In genomic region chr3:65894679-65895078, GRCh38 we compare ENCODE assay signal across 18 cellular contexts.
DNase-seq lines count a peak whose midpoint lies in the region; ATAC-seq and TF ChIP-seq lines count a peak whose summit lies in the region.
"Had no signal": no experiment of that assay in that cellular context is flagged by ENCODE, and none has a peak within 500 bp of the region (broad histone marks: within the 10 kb centered on the region; RNA-seq: fewer than 3 reads in every experiment).

No MANE protein-coding gene starts in this region.

- CTCF ChIA-PET in mammary epithelial cell (lab: Charles Lee; ENCODE audit: low non-redundant PET) (no interaction called here), OCI-LY7 (lab: Charles Lee; ENCODE audit: unreplicated experiment) (no interaction called here)

- in situ Hi-C loops in mammary epithelial cell (cut with MboI; ENCODE audit: low sequenced_read_pairs in 2 of 2): no loop called here

- peak; percentile 68 to 81 for ATAC-seq in right cardiac atrium
- no peak for ATAC-seq in Right ventricle myocardium inferior
- ATAC-seq in GM18519 (IDR thresholded peaks at IDR 0.05; ENCODE audit: low FRiP score, unreplicated experiment): no peak
- ATAC-seq: naive thymus-derived CD4-positive, alpha-beta T cell had no signal

- POLR2A ChIA-PET in OCI-LY7 (lab: Charles Lee): interaction anchor here (0.6 kb wide), 1 partner anchor 311 kb away, joined by 4 read pairs; no protein-coding TSS in a partner anchor

- peaks cover 2% of the 10 kb centered on the region for H3K4me1 ChIP-seq in right cardiac atrium (ENCODE audit: control insufficient read depth, insufficient read depth, low read length)
- H3K4me1 ChIP-seq in mammary epithelial cell (ENCODE audit: insufficient read depth, low read length): peaks cover 12% of the 10 kb centered on the region
- H3K4me1 ChIP-seq in hepatocyte (ENCODE audit: insufficient read depth): no peaks in the 10 kb centered on the region
- H3K4me1 ChIP-seq in OCI-LY7 (ENCODE audit: insufficient read depth, low read length, poor library complexity, severe bottlenecking): no peaks in the 10 kb centered on the region
- peaks cover 0 to 7% (median 1%) of the 10 kb centered on the region in 4 donors for H3K4me1 ChIP-seq in sigmoid colon

- no peaks in the 10 kb centered on the region for H3K27me3 ChIP-seq in right cardiac atrium (ENCODE audit: control insufficient read depth, insufficient read depth)
- no peaks in the 10 kb centered on the region for H3K27me3 ChIP-seq in mammary epithelial cell (ENCODE audit: insufficient read depth, low read length)
- no peaks in the 10 kb centered on the region for H3K27me3 ChIP-seq in hepatocyte
- H3K27me3 ChIP-seq in sigmoid colon: no peaks in the 10 kb centered on the region

- H4K20me1 ChIP-seq in mammary epithelial cell (ENCODE audit: insufficient read depth, low read length) (no peaks in the 10 kb centered on the region), hepatocyte (ENCODE audit: insufficient read depth, poor library complexity, severe bottlenecking) (peaks cover 3% of the 10 kb centered on the region), OCI-LY7 (ENCODE audit: insufficient read depth, low read length) (no peaks in the 10 kb centered on the region)

- WGBS in right cardiac atrium: 48% methylated on average over 4 of the region's 4 CpGs
- 72% methylated on average over 4 of the region's 4 CpGs for WGBS in mammary epithelial cell (ENCODE audit: low coverage, missing lambda C conversion rate)
- 87% methylated on average over 4 of the region's 4 CpGs for whole genome bisulfite sequencing in hepatocyte (ENCODE audit: low lambda C conversion rate, missing lambda C conversion rate)
- 22 to 50% methylated on average over 4 of the region's 4 CpGs for WGBS in sigmoid colon, 2 donors

- H2AFZ ChIP-seq in mammary epithelial cell (ENCODE audit: low read depth, low read length) (no peak overlapping the region), hepatocyte (no peak overlapping the region), OCI-LY7 (ENCODE audit: low read length) (no peak overlapping the region)

- H3K36me3 ChIP-seq in mammary epithelial cell (ENCODE audit: insufficient read depth, low read length) (no peaks in the 10 kb centered on the region), hepatocyte (replicated peaks; ENCODE audit: insufficient read depth, low read depth) (no peaks in the 10 kb centered on the region), OCI-LY7 (ENCODE audit: insufficient read depth, low read length) (no peaks in the 10 kb centered on the region), sigmoid colon (no peaks in the 10 kb centered on the region)
- H3K36me3 ChIP-seq: left ventricle myocardium inferior had no signal

- no peaks in the 10 kb centered on the region for H3K9me3 ChIP-seq in right cardiac atrium (ENCODE audit: control insufficient read depth, low read length)
- no peaks in the 10 kb centered on the region for H3K9me3 ChIP-seq in mammary epithelial cell (replicated peaks; ENCODE audit: insufficient read depth, low read length)
- H3K9me3 ChIP-seq in hepatocyte (ENCODE audit: low read depth): no peaks in the 10 kb centered on the region
- H3K9me3 ChIP-seq in OCI-LY7 (ENCODE audit: low read length): no peaks in the 10 kb centered on the region
- H3K9me3 ChIP-seq in sigmoid colon: no peaks in the 10 kb centered on the region
- H3K9me3 ChIP-seq: A549, left ventricle myocardium inferior had no signal

- H3K9me2 ChIP-seq in hepatocyte (replicated peaks; ENCODE audit: insufficient read depth) (no peaks in the 10 kb centered on the region), OCI-LY7 (ENCODE audit: insufficient read depth, low read length) (no peaks in the 10 kb centered on the region)

- H3K79me2 ChIP-seq in mammary epithelial cell (ENCODE audit: insufficient read depth, low read length): peaks cover 24% of the 10 kb centered on the region
- peaks cover 85% of the 10 kb centered on the region for H3K79me2 ChIP-seq in hepatocyte
- no peaks in the 10 kb centered on the region for H3K79me2 ChIP-seq in OCI-LY7 (ENCODE audit: insufficient read depth, low read depth, low read length)

- no peak overlapping the region for H3K4me2 ChIP-seq in mammary epithelial cell (ENCODE audit: insufficient read depth, low read depth, low read length)
- no peak overlapping the region for H3K4me2 ChIP-seq in hepatocyte
- no peak overlapping the region for H3K4me2 ChIP-seq in OCI-LY7 (ENCODE audit: low read length)
- H3K4me2 ChIP-seq: A549 had no signal

- BruUV-seq in mammary epithelial cell (replicated peaks; lab: Mats Ljungman, UMichigan) (no TSS peak), OCI-LY7 (replicated peaks; lab: Mats Ljungman, UMichigan) (no TSS peak)

- H3K27ac ChIP-seq in right cardiac atrium (ENCODE audit: low read length) (no peak overlapping the region), mammary epithelial cell (ENCODE audit: insufficient read depth, low read depth, low read length) (peak overlapping the region; percentile 36), hepatocyte (no peak overlapping the region), OCI-LY7 (ENCODE audit: low read depth, low read length, poor library complexity, severe bottlenecking) (no peak overlapping the region), sigmoid colon (no peak overlapping the region)
- H3K27ac ChIP-seq: A549, left ventricle myocardium inferior had no signal

- TF ChIP-seq CTCF in mammary epithelial cell (conservative IDR thresholded peaks at IDR 0.05 in 1 of 2, IDR thresholded peaks at IDR 0.05 in 1 of 2; ENCODE audit: extremely low read depth in 1 of 2, insufficient read depth in 1 of 2, low read depth in 1 of 2, low read length in 2 of 2) (no peak), hepatocyte (IDR thresholded peaks at IDR 0.05; ENCODE audit: poor library complexity) (no peak), OCI-LY7 (conservative IDR thresholded peaks at IDR 0.05; ENCODE audit: low read length) (no peak), sigmoid colon (IDR thresholded peaks at IDR 0.05) (no peak)

- no peak for TF ChIP-seq EP300 in sigmoid colon (IDR thresholded peaks at IDR 0.05)

- no peak for TF ChIP-seq POLR2A in sigmoid colon (IDR thresholded peaks at IDR 0.05)

- dilution Hi-C loops in mammary epithelial cell (cut with HindIII; ENCODE audit: low sequenced_read_pairs): no loop called here

- intact Hi-C loops in right cardiac atrium (cut with DNase I): no loop called here
- intact Hi-C loops in Right ventricle myocardium inferior (cut with DNase I): no loop called here
- intact Hi-C loops in mammary epithelial cell (cut with micrococcal nuclease): no loop called here
- intact Hi-C loops in OCI-LY7 (cut with micrococcal nuclease; ENCODE audit: unreplicated experiment): no loop called here
- intact Hi-C loops in sigmoid colon (cut with DNase I): loop anchor here (10.0 kb wide), 1 partner anchor 140 kb away; the partner anchor contains the start of gene MAGI1

- no peak for DNase-seq in right cardiac atrium
- no peak for DNase-seq in Right ventricle myocardium inferior (ENCODE audit: missing footprints)
- DNase-seq in mammary epithelial cell: peak; percentile 85
- peak; percentile 22 for DNase-seq in hepatocyte (ENCODE audit: low spot score)
- no peak for DNase-seq in OCI-LY7 (ENCODE audit: low spot score)
- no peak for DNase-seq in sigmoid colon
- no peak for DNase-seq in islet precursor cell
- DNase-seq: activated naive CD4-positive, alpha-beta T cell treated with anti-CD3 and anti-CD28 coated beads, Interleukin-2, amount 50 U/mL, for 16 hours; central memory CD4-positive, alpha-beta T cell; hippocampal formation; left ventricle myocardium inferior; naive thymus-derived CD4-positive, alpha-beta T cell; NCI-H1092; SIG-M5; stimulated activated CD4-positive, alpha-beta T cell treated with anti-CD3 and anti-CD28 coated beads, Interleukin-15, amount 100 ng/mL, for 24 hours; substantia nigra had no signal

- H3K4me3 ChIP-seq in right cardiac atrium (ENCODE audit: low read length) (no peak overlapping the region), mammary epithelial cell (replicated peaks in 1 of 3; ENCODE audit: insufficient read depth in 1 of 3, low read depth in 2 of 3, low read length in 3 of 3) (no peak overlapping the region), hepatocyte (no peak overlapping the region), OCI-LY7 (ENCODE audit: low read depth, low read length, poor library complexity, severe bottlenecking) (no peak overlapping the region), sigmoid colon (no peak overlapping the region)
- H3K4me3 ChIP-seq: A549, left ventricle myocardium inferior had no signal

- no peak overlapping the region for H3K9ac ChIP-seq in mammary epithelial cell (ENCODE audit: insufficient read depth, low read length)

Comparison
In these comparisons a context has a peak if more than half of its experiments do, and no peak if none do; other contexts are left out.
1. ATAC-seq: peak in right cardiac atrium (2 of 2); none in Right ventricle myocardium inferior (single experiment) and GM18519 (single experiment).
2. DNase-seq: peak in mammary epithelial cell (single experiment) and hepatocyte (single experiment); none in right cardiac atrium (0 of 3), Right ventricle myocardium inferior (single experiment), OCI-LY7 (single experiment), sigmoid colon (single experiment) and islet precursor cell (single experiment).